In the genomic region with DNA sequence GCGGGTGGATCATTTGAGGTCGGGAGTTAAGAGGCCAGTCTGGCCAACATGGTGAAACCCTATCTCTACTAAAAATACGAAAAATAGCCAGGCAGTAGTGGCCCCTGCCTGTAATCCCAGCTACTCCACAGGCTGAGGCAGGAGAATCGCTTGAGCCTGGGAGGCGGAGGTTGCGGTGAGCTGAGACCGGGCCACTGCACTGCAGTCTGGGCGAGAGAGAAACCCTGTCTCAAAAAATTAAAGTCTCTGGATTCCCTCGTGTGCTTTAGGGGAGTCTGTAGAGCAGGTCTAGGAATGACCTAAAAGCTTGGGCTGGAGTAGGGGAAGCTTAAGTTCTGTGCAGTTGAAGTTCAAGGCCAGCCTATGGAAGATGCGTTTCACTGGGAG, we compare ENCODE assay signal across 8 cellular contexts. TPM values are rescaled to one million over a fixed set of nuclear protein-coding genes. Genes with fewer than 3 reads are reported as not detected.
DNase-seq lines count a peak whose midpoint lies in the region; ATAC-seq, FAIRE-seq and TF ChIP-seq lines count a peak whose summit lies in the region.

No MANE protein-coding gene starts in this region.

- H3K9me3 ChIP-seq in mucosa of rectum (ENCODE audit: control insufficient read depth in 2 of 2, low read length in 2 of 2): no peaks in the 10 kb centered on the region

- H3K9me3 Mint-ChIP-seq in stimulated activated naive CD8-positive, alpha-beta T cell treated with anti-CD3 and anti-CD28 coated beads, Interleukin-15, Interleukin-2, amounts not matched to agents 100 ng/mL and 50 ng/mL, for 24 hours: no peaks in the 10 kb centered on the region

- no peak for ATAC-seq in stimulated activated naive CD8-positive, alpha-beta T cell treated with anti-CD3 and anti-CD28 coated beads, Interleukin-15, Interleukin-2, amounts not matched to agents 100 U/mL and 50 U/mL, for 24 hours
- no peak for ATAC-seq in GM21529 (IDR thresholded peaks at IDR 0.05; ENCODE audit: unreplicated experiment)
- ATAC-seq in GM19395 (IDR thresholded peaks at IDR 0.05; ENCODE audit: unreplicated experiment): no peak

- DNase-seq in stimulated activated naive CD8-positive, alpha-beta T cell treated with anti-CD3 and anti-CD28 coated beads, Interleukin-15, Interleukin-2, amounts not matched to agents 100 U/mL and 50 U/mL, for 24 hours: no peak
- DNase-seq in bronchial epithelial cell (ENCODE audit: low read depth): no peak
- DNase-seq in NCI-H2107 treated with DMSO at 0.1 percent for 48 hours (lab: John Stamatoyannopoulos, UW; ENCODE audit: unreplicated experiment): no peak
- DNase-seq in GDM1 (lab: John Stamatoyannopoulos, UW): no peak

- H3K27me3 ChIP-seq in bronchial epithelial cell (ENCODE audit: control insufficient read depth, insufficient read depth, low read length) (no peaks in the 10 kb centered on the region), mucosa of rectum (ENCODE audit: control insufficient read depth in 2 of 2, insufficient read depth in 2 of 2, low read length in 2 of 2) (no peaks in the 10 kb centered on the region)

- H3K4me1 ChIP-seq in mucosa of rectum (ENCODE audit: control insufficient read depth in 2 of 2, insufficient read depth in 2 of 2, low read length in 2 of 2): peaks cover 3 to 6% of the 10 kb centered on the region in 2 donors

- FAIRE-seq in bronchial epithelial cell (lab: Jason Lieb, UNC): no peak

- H3K4me1 Mint-ChIP-seq in stimulated activated naive CD8-positive, alpha-beta T cell treated with anti-CD3 and anti-CD28 coated beads, Interleukin-15, Interleukin-2, amounts not matched to agents 100 ng/mL and 50 ng/mL, for 24 hours (ENCODE audit: low read depth): peaks cover 37% of the 10 kb centered on the region

- peak overlapping the region; percentile 31 to 86 for H3K27ac ChIP-seq in mucosa of rectum (ENCODE audit: low read depth in 2 of 2, low read length in 2 of 2)

- H3K4me3 ChIP-seq in bronchial epithelial cell (ENCODE audit: low read depth, low read length) (peak overlapping the region; percentile 99), mucosa of rectum (ENCODE audit: low read length in 2 of 2) (peak overlapping the region; percentile 68 to 99)

- peak overlapping the region; percentile 96 for H3K27ac Mint-ChIP-seq in stimulated activated naive CD8-positive, alpha-beta T cell treated with anti-CD3 and anti-CD28 coated beads, Interleukin-15, Interleukin-2, amounts not matched to agents 100 ng/mL and 50 ng/mL, for 24 hours

- peak overlapping the region; percentile 47 to 92 for H3K9ac ChIP-seq in mucosa of rectum (ENCODE audit: low read depth in 1 of 2, low read length in 2 of 2)

- peaks cover 30% of the 10 kb centered on the region for H3K36me3 Mint-ChIP-seq in stimulated activated naive CD8-positive, alpha-beta T cell treated with anti-CD3 and anti-CD28 coated beads, Interleukin-15, Interleukin-2, amounts not matched to agents 100 ng/mL and 50 ng/mL, for 24 hours (ENCODE audit: low read depth)

- peak overlapping the region; percentile 88 for H3K4me3 Mint-ChIP-seq in stimulated activated naive CD8-positive, alpha-beta T cell treated with anti-CD3 and anti-CD28 coated beads, Interleukin-15, Interleukin-2, amounts not matched to agents 100 ng/mL and 50 ng/mL, for 24 hours

- H3K36me3 ChIP-seq in bronchial epithelial cell (ENCODE audit: control insufficient read depth, insufficient read depth, low read length): peaks cover 1% of the 10 kb centered on the region
- peaks cover 5 to 8% of the 10 kb centered on the region in 2 donors for H3K36me3 ChIP-seq in mucosa of rectum (ENCODE audit: control insufficient read depth in 2 of 2, insufficient read depth in 2 of 2, low read length in 2 of 2)

- no peak for TF ChIP-seq CTCF in bronchial epithelial cell (IDR thresholded peaks at IDR 0.05; ENCODE audit: insufficient read depth, low read length, severe bottlenecking)

- H3K27me3 Mint-ChIP-seq in stimulated activated naive CD8-positive, alpha-beta T cell treated with anti-CD3 and anti-CD28 coated beads, Interleukin-15, Interleukin-2, amounts not matched to agents 100 ng/mL and 50 ng/mL, for 24 hours: no peaks in the 10 kb centered on the region

RNA-seq across cellular contexts. Expression of a gene that starts 0.7 kb away (rescaled TPM):
- total RNA-seq in bronchial epithelial cell: 9.5 and 22.7 TPM in 2 replicates

RNA-seq across cellular contexts. Expression of a gene that starts 13.0 kb away (rescaled TPM):
- 16.3 and 22.8 TPM in 2 replicates for total RNA-seq in bronchial epithelial cell

RNA-seq across cellular contexts. Expression of a gene that starts 13.0 kb away (rescaled TPM):
- total RNA-seq in bronchial epithelial cell: 0.79 and 0.90 TPM in 2 replicates

RNA-seq across cellular contexts. Expression of a gene that starts 33.2 kb away (rescaled TPM):
- total RNA-seq in bronchial epithelial cell: not detected in 2 replicates

RNA-seq across cellular contexts. Expression of a gene that starts 55.2 kb away (rescaled TPM):
- not detected in 2 replicates for total RNA-seq in bronchial epithelial cell
